ENCODE assay signal across 16 cellular contexts in the genomic region with DNA sequence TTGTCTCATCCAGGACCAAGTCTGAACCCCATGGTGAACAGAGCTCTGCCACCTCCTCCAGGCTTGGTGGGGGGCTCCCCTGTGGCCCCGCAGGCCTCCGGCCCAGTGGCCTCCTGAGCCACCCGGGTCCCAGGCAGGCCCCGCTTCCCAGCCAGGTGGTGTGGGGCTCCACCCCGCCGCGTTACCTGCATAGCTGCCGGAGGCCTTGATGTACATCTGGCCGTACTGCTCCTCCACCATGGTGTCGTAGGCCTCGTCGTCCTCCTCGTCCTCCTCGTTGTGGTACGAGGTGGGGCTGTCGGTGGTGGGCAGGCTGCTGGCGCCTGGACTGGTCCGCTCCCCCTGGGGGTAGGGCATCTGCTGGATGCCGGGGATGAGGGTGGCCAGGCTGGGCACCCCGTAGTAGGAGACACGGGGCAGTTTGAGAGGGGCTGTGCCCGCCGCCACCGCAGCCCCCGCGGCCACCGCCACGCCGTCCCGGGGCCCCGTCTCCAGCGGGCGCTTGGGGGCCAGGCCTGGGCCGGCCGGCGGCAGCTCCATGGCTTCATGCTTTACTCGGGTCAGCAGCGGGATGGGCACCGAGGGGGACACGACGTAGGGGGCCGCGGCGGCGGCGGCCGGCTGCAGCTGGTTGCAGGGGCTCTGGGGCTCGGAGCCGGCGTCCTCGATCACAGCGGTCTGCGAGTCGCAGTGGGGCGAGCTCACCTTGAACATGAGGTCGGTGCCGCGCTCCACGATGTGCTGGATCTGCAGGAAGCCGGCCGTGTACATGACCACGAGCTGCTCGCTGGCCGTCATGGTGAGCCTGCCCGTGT. TPM values are rescaled to one million over a fixed set of nuclear protein-coding genes. Genes with fewer than 3 reads are reported as not detected.
DNase-seq lines count a peak whose midpoint lies in the region; ATAC-seq and TF ChIP-seq lines count a peak whose summit lies in the region.
"Had no signal": no experiment of that assay in that cellular context is flagged by ENCODE, and none has a peak within 500 bp of the region (broad histone marks: within the 10 kb centered on the region; RNA-seq: fewer than 3 reads in every experiment).

No MANE protein-coding gene starts in this region.

- H3K27me3 Mint-ChIP-seq in CD14-positive monocyte (ENCODE audit: low read depth in 3 of 3), result peaks cover 0 to 2% (median 0%) of the 10 kb centered on the region in 3 donors
- no peaks in the 10 kb centered on the region for H3K27me3 Mint-ChIP-seq in effector memory CD8-positive, alpha-beta T cell
- H3K27me3 Mint-ChIP-seq in progenitor cell of endocrine pancreas, result no peaks in the 10 kb centered on the region

- H3K4me3 ChIP-seq in HUES64 (ENCODE audit: low read length), result peak overlapping the region; percentile 56

- no peaks in the 10 kb centered on the region for H3K9me3 Mint-ChIP-seq in CD14-positive monocyte
- H3K9me3 Mint-ChIP-seq in effector memory CD8-positive, alpha-beta T cell, result no peaks in the 10 kb centered on the region
- no peaks in the 10 kb centered on the region for H3K9me3 Mint-ChIP-seq in progenitor cell of endocrine pancreas (ENCODE audit: low read depth)
- H3K9me3 Mint-ChIP-seq: CD4-positive, alpha-beta memory T cell; naive B cell had no signal

- intact Hi-C loops in CD14-positive monocyte (cut with micrococcal nuclease), result loop anchor here (5.0 to 10.0 kb wide), 5 partner anchors 38 to 85 kb away; a partner anchor contains a TSS

- H3K9ac ChIP-seq in HUES64 (ENCODE audit: low read depth, low read length), result no peak overlapping the region

- H3K36me3 Mint-ChIP-seq in CD14-positive monocyte, result peaks cover 18 to 37% of the 10 kb centered on the region in 2 donors
- peaks cover 7% of the 10 kb centered on the region for H3K36me3 Mint-ChIP-seq in effector memory CD8-positive, alpha-beta T cell (ENCODE audit: insufficient read depth)
- peaks cover 2% of the 10 kb centered on the region for H3K36me3 Mint-ChIP-seq in progenitor cell of endocrine pancreas (ENCODE audit: insufficient read depth)
- H3K36me3 Mint-ChIP-seq: naive B cell had no signal

- H3K27me3 ChIP-seq in HUES64 (ENCODE audit: insufficient read depth, low read length), result peaks cover 10% of the 10 kb centered on the region; the same call in 1 of the 2 replicates
- H3K27me3 ChIP-seq: brain microvascular endothelial cell had no signal

- no peak for ATAC-seq in effector memory CD8-positive, alpha-beta T cell (replicated peaks)
- ATAC-seq in HG03439 (IDR thresholded peaks at IDR 0.05; ENCODE audit: unreplicated experiment) (no peak), HG03571 (IDR thresholded peaks at IDR 0.05; ENCODE audit: unreplicated experiment) (no peak), GM18502 (IDR thresholded peaks at IDR 0.05; ENCODE audit: poor library complexity, unreplicated experiment) (no peak)
- ATAC-seq: left cardiac atrium had no signal

- H3K4me1 ChIP-seq in HUES64 (ENCODE audit: insufficient read depth, low read length), result peaks cover 4% of the 10 kb centered on the region

- no peaks in the 10 kb centered on the region for H3K9me3 ChIP-seq in HUES64 (ENCODE audit: insufficient read depth, low read depth, low read length)

- 94% methylated on average over 65 of the region's 65 CpGs for WGBS in HUES64

- H3K4me1 Mint-ChIP-seq in CD14-positive monocyte, result peaks cover 61% of the 10 kb centered on the region
- peaks cover 7 to 21% of the 10 kb centered on the region in 2 donors for H3K4me1 Mint-ChIP-seq in effector memory CD8-positive, alpha-beta T cell (ENCODE audit: low read depth in 2 of 2)
- peaks cover 8% of the 10 kb centered on the region for H3K4me1 Mint-ChIP-seq in progenitor cell of endocrine pancreas (ENCODE audit: low read depth)

- TF ChIP-seq CTCF in CD14-positive monocyte (IDR thresholded peaks at IDR 0.05) (no peak), progenitor cell of endocrine pancreas (IDR thresholded peaks at IDR 0.05; ENCODE audit: unreplicated experiment) (no peak)

- H3K27ac Mint-ChIP-seq in CD14-positive monocyte (peak overlapping the region in 5 of 7 donors; percentile 48 to 77 (median 68)), progenitor cell of endocrine pancreas (no peak overlapping the region)
- H3K27ac Mint-ChIP-seq in effector memory CD8-positive, alpha-beta T cell, result peak overlapping the region in 1 of 2 donors; percentile 23
- H3K27ac Mint-ChIP-seq: naive B cell had no signal

- H3K27ac ChIP-seq in HUES64 (ENCODE audit: low read depth, low read length), result no peak overlapping the region
- H3K27ac ChIP-seq: brain microvascular endothelial cell had no signal

- H3K36me3 ChIP-seq in HUES64 (ENCODE audit: insufficient read depth, low read length), result peaks cover 9% of the 10 kb centered on the region; the same call in 1 of the 2 replicates

- DNase-seq in CD14-positive monocyte (ENCODE audit: low spot score), result peak; percentile 45
- DNase-seq in effector memory CD8-positive, alpha-beta T cell, result no peak
- no peak for DNase-seq in progenitor cell of endocrine pancreas (ENCODE audit: low spot score, unreplicated experiment)
- DNase-seq: activated CD4-positive, CD25-positive, alpha-beta regulatory T cell; activated gamma-delta T cell; brain microvascular endothelial cell; CD4-positive, alpha-beta memory T cell; effector CD4-positive, alpha-beta T cell; left cardiac atrium; naive B cell; NCI-H1092; RPMI8226 had no signal

- H3K4me3 Mint-ChIP-seq in CD14-positive monocyte (peak overlapping the region; percentile 80 to 82), progenitor cell of endocrine pancreas (ENCODE audit: low read depth) (peak overlapping the region; percentile 16)
- peak overlapping the region; percentile 27 to 40 for H3K4me3 Mint-ChIP-seq in effector memory CD8-positive, alpha-beta T cell

RNA-seq across cellular contexts. Expression of a gene that starts 45.4 kb away (rescaled TPM):
- 1 to 10 TPM; 8.1 to 8.7 TPM for polyA plus RNA-seq in CD14-positive monocyte
- polyA plus RNA-seq in HUES64 (2013, experiment 1 of 2), result 6.4 TPM
- polyA plus RNA-seq in HUES64 (2013, experiment 2 of 2), result 7.7 TPM
- total RNA-seq in progenitor cell of endocrine pancreas, result 11.6 and 12.9 TPM in 2 replicates

Comparison
In these comparisons a context has a peak if more than half of its experiments do, and no peak if none do; other contexts are left out.
1. H3K4me3 Mint-ChIP-seq: peak in every context shown above with its lines; median percentile 81 in CD14-positive monocyte; 34 in effector memory CD8-positive, alpha-beta T cell; 16 in progenitor cell of endocrine pancreas.